In the genomic region with DNA sequence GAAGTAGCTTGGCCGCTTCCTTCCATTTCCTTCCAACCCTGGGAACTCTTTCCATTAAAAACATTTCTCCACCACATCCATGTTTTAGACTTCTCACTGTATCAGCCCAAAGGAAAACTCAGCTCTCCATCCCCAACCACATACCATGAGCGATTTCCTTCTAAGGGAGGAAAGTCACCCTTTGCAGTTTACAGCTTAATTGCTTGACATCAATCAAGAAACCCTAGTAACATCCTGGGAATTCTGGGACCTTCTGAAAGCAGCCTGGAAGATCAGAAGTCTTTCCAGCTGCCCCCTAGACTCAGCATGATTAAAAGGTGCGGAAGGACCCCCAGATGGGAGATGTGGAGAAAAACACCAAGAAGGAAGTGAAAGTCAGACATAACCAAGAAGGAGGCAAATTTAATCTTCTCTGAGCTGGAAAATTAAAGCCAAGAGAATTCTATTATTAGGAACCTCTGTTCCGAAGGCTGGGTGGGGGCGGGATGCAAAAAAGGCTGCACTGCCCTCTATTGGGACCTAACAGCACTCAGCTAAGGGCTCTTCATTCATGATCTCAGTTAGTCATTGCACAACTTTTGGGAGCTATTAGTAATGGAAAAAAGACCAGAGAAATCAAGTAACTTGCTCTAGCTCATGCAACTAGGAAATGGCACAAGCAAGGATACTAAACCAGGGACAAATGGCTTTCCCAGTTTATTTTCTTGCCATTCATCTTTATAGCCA, we compare ENCODE assay signal across 8 cellular contexts.
A peak's percentile ranks its signal among the peaks of the same experiment; 100 is the strongest.
DNase-seq lines count a peak whose midpoint lies in the region; ATAC-seq, FAIRE-seq and TF ChIP-seq lines count a peak whose summit lies in the region.

No MANE protein-coding gene starts in this region.

- H3K36me3 ChIP-seq in BJ (ENCODE audit: control insufficient read depth, insufficient read depth, low read length) = no peaks in the 10 kb centered on the region
- no peaks in the 10 kb centered on the region for H3K36me3 ChIP-seq in Peyer's patch
- no peaks in the 10 kb centered on the region for H3K36me3 ChIP-seq in esophagus muscularis mucosa

- WGBS in esophagus muscularis mucosa = 41% methylated on average over 5 of the region's 5 CpGs

- TF ChIP-seq POLR2A in H54 (IDR thresholded peaks at IDR 0.05; ENCODE audit: low read depth, low read length) (no peak), Peyer's patch (IDR thresholded peaks at IDR 0.05) (no peak), esophagus muscularis mucosa (IDR thresholded peaks at IDR 0.05; ENCODE audit: low read depth) (no peak)

- H3K36me3 Mint-ChIP-seq in neural crest cell (ENCODE audit: low read depth) (no peaks in the 10 kb centered on the region), T-helper 17 cell (ENCODE audit: low read depth) (no peaks in the 10 kb centered on the region)
- H3K36me3 Mint-ChIP-seq in activated T-cell treated with anti-CD3 and anti-CD28 coated beads, Interleukin-2, amount 50 U/mL, for 24 hours (ENCODE audit: low read depth) = no peaks in the 10 kb centered on the region

- DNase-seq in BJ (ENCODE audit: low read depth) = peak; percentile 63
- DNase-seq in H54 (ENCODE audit: insufficient read length, low spot score) = peak; percentile 35
- peak in 1 of 3 donors; percentile 65 for DNase-seq in Peyer's patch
- no peak for DNase-seq in esophagus muscularis mucosa (ENCODE audit: extremely low spot score)
- DNase-seq in neural crest cell (ENCODE audit: low read depth, low spot score) = no peak
- DNase-seq in activated CD8-positive, alpha-beta memory T cell treated with anti-CD3 and anti-CD28 coated beads, Interleukin-2, amount 50 U/mL, for 4 hours = no peak
- DNase-seq in activated T-cell treated with anti-CD3 and anti-CD28 coated beads, Interleukin-2, amount 50 U/mL, for 24 hours = no peak
- DNase-seq in T-helper 17 cell = no peak

- no peak for FAIRE-seq in H54 (lab: Jason Lieb, UNC)

- H3K9me3 ChIP-seq in Peyer's patch = no peaks in the 10 kb centered on the region
- no peaks in the 10 kb centered on the region for H3K9me3 ChIP-seq in esophagus muscularis mucosa
- no peaks in the 10 kb centered on the region for H3K9me3 ChIP-seq in T-helper 17 cell (ENCODE audit: control insufficient read depth, low read length, poor library complexity, severe bottlenecking)

- TF ChIP-seq CTCF in BJ (IDR thresholded peaks at IDR 0.05; ENCODE audit: insufficient read depth, low read depth, low read length) = peak; percentile 87
- TF ChIP-seq CTCF in Peyer's patch (IDR thresholded peaks at IDR 0.05) = peak in 4 of 6 experiments; percentile 42 to 66 (median 62)
- peak; percentile 63 to 71 (median 66) for TF ChIP-seq CTCF in esophagus muscularis mucosa (IDR thresholded peaks at IDR 0.05)
- peak; percentile 58 for TF ChIP-seq CTCF in neural crest cell (conservative IDR thresholded peaks at IDR 0.05)

- no peaks in the 10 kb centered on the region for H3K9me3 Mint-ChIP-seq in neural crest cell
- H3K9me3 Mint-ChIP-seq in activated T-cell treated with anti-CD3 and anti-CD28 coated beads, Interleukin-2, amount 50 U/mL, for 24 hours = no peaks in the 10 kb centered on the region

- TF ChIP-seq EP300 in esophagus muscularis mucosa (IDR thresholded peaks at IDR 0.05) = no peak

- CTCF ChIA-PET in BJ (lab: Yijun Ruan, JAX) = interaction anchor here (0.6 to 6.5 kb wide), 35 partner anchors 9 to 573 kb away, joined by 3 to 68 read pairs (median 3); no protein-coding TSS in a partner anchor

- H3K4me3 ChIP-seq in BJ (ENCODE audit: low read depth, low read length) (no peak overlapping the region), Peyer's patch (no peak overlapping the region), esophagus muscularis mucosa (peak overlapping the region in 1 of 4 donors; percentile 6)

- intact Hi-C loops in esophagus muscularis mucosa (cut with DNase I) = loop anchor here (10.0 kb wide), 2 partner anchors 180 to 310 kb away; no protein-coding TSS in a partner anchor

- H3K27me3 Mint-ChIP-seq in neural crest cell (ENCODE audit: low read depth) (no peaks in the 10 kb centered on the region), T-helper 17 cell (peaks cover 33% of the 10 kb centered on the region)
- no peaks in the 10 kb centered on the region for H3K27me3 Mint-ChIP-seq in activated T-cell treated with anti-CD3 and anti-CD28 coated beads, Interleukin-2, amount 50 U/mL, for 24 hours

- H3K4me3 Mint-ChIP-seq in neural crest cell = no peak overlapping the region
- no peak overlapping the region for H3K4me3 Mint-ChIP-seq in activated T-cell treated with anti-CD3 and anti-CD28 coated beads, Interleukin-2, amount 50 U/mL, for 24 hours
- no peak overlapping the region for H3K4me3 Mint-ChIP-seq in T-helper 17 cell

- peaks cover 0 to 6% (median 0%) of the 10 kb centered on the region in 4 donors for H3K4me1 ChIP-seq in Peyer's patch
- peaks cover 15 to 28% (median 27%) of the 10 kb centered on the region in 4 donors for H3K4me1 ChIP-seq in esophagus muscularis mucosa

- POLR2A ChIA-PET in BJ (lab: Charles Lee) = interaction anchor here (0.6 to 0.8 kb wide), 4 partner anchors 26 to 189 kb away, joined by 3 to 8 read pairs (median 4); no protein-coding TSS in a partner anchor

- no peak for ATAC-seq in T-helper 17 cell

- H3K4me1 Mint-ChIP-seq in neural crest cell (peaks cover 11% of the 10 kb centered on the region), T-helper 17 cell (peaks cover 33% of the 10 kb centered on the region)
- H3K4me1 Mint-ChIP-seq in activated T-cell treated with anti-CD3 and anti-CD28 coated beads, Interleukin-2, amount 50 U/mL, for 24 hours (ENCODE audit: low read depth) = peaks cover 21% of the 10 kb centered on the region

- H3K27me3 ChIP-seq in BJ (ENCODE audit: control insufficient read depth, insufficient read depth, low read length) (no peaks in the 10 kb centered on the region), Peyer's patch (no peaks in the 10 kb centered on the region), esophagus muscularis mucosa (no peaks in the 10 kb centered on the region)

- H3K27ac Mint-ChIP-seq in neural crest cell (ENCODE audit: unreplicated experiment) (no peak overlapping the region), T-helper 17 cell (no peak overlapping the region)
- no peak overlapping the region for H3K27ac Mint-ChIP-seq in activated T-cell treated with anti-CD3 and anti-CD28 coated beads, Interleukin-2, amount 50 U/mL, for 24 hours

- peak overlapping the region in 3 of 4 donors; percentile 14 to 71 (median 38) for H3K27ac ChIP-seq in Peyer's patch
- peak overlapping the region; percentile 74 to 77 (median 76) for H3K27ac ChIP-seq in esophagus muscularis mucosa (replicated peaks in 1 of 4)

Comparison
In these comparisons a context has a peak if more than half of its experiments do, and no peak if none do; other contexts are left out.
1. DNase-seq: peak in BJ (single experiment) and H54 (single experiment); none in esophagus muscularis mucosa (single experiment), neural crest cell (single experiment), activated CD8-positive, alpha-beta memory T cell treated with anti-CD3 and anti-CD28 coated beads, Interleukin-2, amount 50 U/mL, for 4 hours (single experiment), activated T-cell treated with anti-CD3 and anti-CD28 coated beads, Interleukin-2, amount 50 U/mL, for 24 hours (single experiment) and T-helper 17 cell (0 of 3).
2. Peak in every context shown above with its lines, with median percentiles within 50 percentile points of each other: CTCF ChIP-seq.